ENCODE assay signal across 21 cellular contexts in the genomic region with DNA sequence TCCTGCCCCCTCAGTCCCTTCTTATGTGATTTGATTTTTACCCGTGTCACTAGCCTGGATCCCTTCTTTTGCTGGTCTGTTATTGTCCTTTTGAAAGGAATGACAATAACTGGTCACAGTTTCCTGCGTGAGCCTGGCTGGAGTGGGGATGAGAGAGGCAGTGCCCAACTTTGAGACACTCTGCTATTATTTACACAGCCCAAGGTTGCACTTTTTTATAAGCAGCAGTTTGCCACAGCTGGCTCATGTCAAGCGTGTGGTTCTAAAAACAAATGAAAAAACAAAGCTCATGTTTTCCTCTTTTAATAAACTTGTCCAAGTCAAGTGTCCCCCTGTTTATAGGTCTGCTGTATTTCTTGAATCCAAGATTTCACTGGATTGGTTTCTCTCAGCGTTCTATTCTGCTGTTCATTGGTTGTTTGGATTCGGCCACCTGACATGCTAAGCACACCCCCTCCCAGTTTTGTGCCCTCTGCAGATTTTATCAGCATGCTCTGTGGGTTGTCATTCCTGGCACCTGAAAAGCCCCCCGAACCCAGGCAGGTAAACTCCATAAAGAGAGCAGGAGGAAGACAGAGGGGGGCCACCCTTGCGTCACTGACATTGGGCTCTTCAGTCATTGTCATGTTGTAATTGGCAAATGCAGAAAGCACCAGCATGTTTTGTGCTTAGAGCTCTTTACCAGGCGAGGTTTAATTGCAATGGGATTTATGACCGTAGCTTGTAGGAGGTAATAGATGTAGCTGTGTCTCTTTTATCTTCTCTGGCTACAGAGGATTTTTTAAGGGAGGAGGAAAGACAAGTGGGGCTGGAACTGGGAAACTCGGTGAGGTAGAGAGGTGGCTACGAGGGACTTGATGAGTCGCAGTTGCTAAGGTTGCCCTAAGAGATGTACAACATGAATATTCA.
A peak's percentile ranks its signal among the peaks of the same experiment; 100 is the strongest.
DNase-seq lines count a peak whose midpoint lies in the region; ATAC-seq and TF ChIP-seq lines count a peak whose summit lies in the region.
"Had no signal": no experiment of that assay in that cellular context is flagged by ENCODE, and none has a peak within 500 bp of the region (broad histone marks: within the 10 kb centered on the region; RNA-seq: fewer than 3 reads in every experiment).

No MANE protein-coding gene starts in this region.

- peak overlapping the region; percentile 31 to 65 (median 58) for H3K27ac Mint-ChIP-seq in nephron
- H3K27ac Mint-ChIP-seq: B cell; CD4-positive, alpha-beta T cell had no signal

- H3K79me2 ChIP-seq in OCI-LY7 (ENCODE audit: insufficient read depth, low read depth, low read length) = no peaks in the 10 kb centered on the region

- H3K4me2 ChIP-seq in OCI-LY7 (ENCODE audit: low read length) = peak overlapping the region; percentile 41

- DNase-seq in NCI-H345 (lab: John Stamatoyannopoulos, UW) (peak; percentile 27), NCI-H345 treated with DMSO at 0.1 percent for 48 hours (lab: John Stamatoyannopoulos, UW; ENCODE audit: unreplicated experiment) (no peak), OCI-LY7 (ENCODE audit: low spot score) (no peak), uterus (peak in 1 of 2 donors; percentile 33), NCI-H146 (lab: John Stamatoyannopoulos, UW) (no peak), transverse colon (no peak)
- DNase-seq: 8988T; Caco-2; CD4-positive, alpha-beta T cell; GDM1; NCI-H1105; NCI-H187 treated with DMSO at 0.1 percent for 48 hours; NCI-H2171 treated with DMSO at 0.1 percent for 48 hours; NCI-H524; Right ventricle myocardium superior had no signal

- no peak for ATAC-seq in HG03135 (IDR thresholded peaks at IDR 0.05; ENCODE audit: unreplicated experiment)
- ATAC-seq: HCT116, K562 had no signal

- H3K4me1 ChIP-seq in OCI-LY7 (ENCODE audit: insufficient read depth, low read length, poor library complexity, severe bottlenecking) (peaks cover 55% of the 10 kb centered on the region), uterus (peaks cover 13 to 24% of the 10 kb centered on the region in 2 donors), transverse colon (peaks cover 0 to 16% (median 9%) of the 10 kb centered on the region in 4 donors)

- BruUV-seq in OCI-LY7 (replicated peaks; lab: Mats Ljungman, UMichigan) = no TSS peak

- CTCF ChIA-PET in OCI-LY7 (lab: Charles Lee; ENCODE audit: unreplicated experiment) = interaction anchor here (4.4 kb wide), 1 partner anchor 8 kb away, joined by 17 read pairs; no protein-coding TSS in a partner anchor

- H3K9me2 ChIP-seq in OCI-LY7 (ENCODE audit: insufficient read depth, low read length) = no peaks in the 10 kb centered on the region

- H3K27me3 ChIP-seq in uterus (no peaks in the 10 kb centered on the region), transverse colon (peaks cover 6% of the 10 kb centered on the region)

- H3K4me3 Mint-ChIP-seq in nephron = peak overlapping the region in 1 of 3 experiments; percentile 1
- H3K4me3 Mint-ChIP-seq: B cell; CD4-positive, alpha-beta T cell had no signal

- TF ChIP-seq POLR2A in uterus (IDR thresholded peaks at IDR 0.05) (no peak), transverse colon (IDR thresholded peaks at IDR 0.05) (no peak)

- no peaks in the 10 kb centered on the region for H4K20me1 ChIP-seq in OCI-LY7 (ENCODE audit: insufficient read depth, low read length)

- no peak for TF ChIP-seq EP300 in transverse colon (IDR thresholded peaks at IDR 0.05; ENCODE audit: low read depth)

- H2AFZ ChIP-seq in OCI-LY7 (ENCODE audit: low read length) = peak overlapping the region; percentile 67

- intact Hi-C loops in OCI-LY7 (cut with micrococcal nuclease; ENCODE audit: unreplicated experiment) (no loop called here), uterus (cut with DNase I; ENCODE audit: low total_unique reads) (no loop called here), transverse colon (cut with DNase I; ENCODE audit: low total_unique reads) (no loop called here)

- in situ Hi-C loops in transverse colon (cut with MboI; ENCODE audit: low pct_ligation_motif_present in 1 of 4, low pct_unique_long_range_greater_than_20kb in 1 of 4, low sequenced_read_pairs in 3 of 4) = no loop called here

- no peaks in the 10 kb centered on the region for H3K9me3 Mint-ChIP-seq in nephron
- H3K9me3 Mint-ChIP-seq: CD4-positive, alpha-beta T cell had no signal

- H3K4me1 Mint-ChIP-seq in nephron = peaks cover 54% of the 10 kb centered on the region

- H3K27ac ChIP-seq in OCI-LY7 (ENCODE audit: low read depth, low read length, poor library complexity, severe bottlenecking) = no peak overlapping the region
- H3K27ac ChIP-seq in uterus = peak overlapping the region; percentile 64 to 74
- H3K27ac ChIP-seq in transverse colon = no peak overlapping the region
- H3K27ac ChIP-seq: SK-N-MC had no signal

- WGBS in transverse colon (ENCODE audit: low coverage in 1 of 2), 2 donors = 67 to 68% methylated on average over 10 to 12 of the region's 12 CpGs

- POLR2A ChIA-PET in OCI-LY7 (lab: Charles Lee) = interaction anchor here (0.6 to 7.5 kb wide), 7 partner anchors 12 to 70 kb away, joined by 3 to 113 read pairs (median 3); no protein-coding TSS in a partner anchor

- no peaks in the 10 kb centered on the region for H3K36me3 Mint-ChIP-seq in nephron (ENCODE audit: low read depth)

- H3K27me3 Mint-ChIP-seq in nephron (ENCODE audit: low read depth) = peaks cover 18% of the 10 kb centered on the region

- TF ChIP-seq CTCF in OCI-LY7 (conservative IDR thresholded peaks at IDR 0.05; ENCODE audit: low read length) = no peak
- TF ChIP-seq CTCF in nephron (IDR thresholded peaks at IDR 0.05; ENCODE audit: unreplicated experiment in 3 of 3) = no peak
- TF ChIP-seq CTCF in uterus (IDR thresholded peaks at IDR 0.05) = no peak
- no peak for TF ChIP-seq CTCF in transverse colon (IDR thresholded peaks at IDR 0.05)

- H3K36me3 ChIP-seq in OCI-LY7 (ENCODE audit: insufficient read depth, low read length) (no peaks in the 10 kb centered on the region), uterus (no peaks in the 10 kb centered on the region), transverse colon (no peaks in the 10 kb centered on the region)

- H3K4me3 ChIP-seq in OCI-LY7 (ENCODE audit: low read depth, low read length, poor library complexity, severe bottlenecking) (no peak overlapping the region), uterus (no peak overlapping the region), transverse colon (no peak overlapping the region)
- H3K4me3 ChIP-seq: K562, SK-N-MC had no signal

- no peaks in the 10 kb centered on the region for H3K9me3 ChIP-seq in OCI-LY7 (ENCODE audit: low read length)
- no peaks in the 10 kb centered on the region for H3K9me3 ChIP-seq in uterus
- no peaks in the 10 kb centered on the region for H3K9me3 ChIP-seq in transverse colon
- H3K9me3 ChIP-seq: Caco-2 had no signal

Comparison
In these comparisons a context has a peak if more than half of its experiments do, and no peak if none do; other contexts are left out.
1. H3K27ac ChIP-seq: peak in uterus (2 of 2); none in OCI-LY7 (single experiment) and transverse colon (0 of 4).